Comparison of ENCODE assay signal across 12 cellular contexts in genomic region chr4:15414601-15415091, GRCh38. TPM values are rescaled to one million over a fixed set of nuclear protein-coding genes. Genes with fewer than 3 reads are reported as not detected.
DNase-seq lines count a peak whose midpoint lies in the region; TF ChIP-seq lines count a peak whose summit lies in the region.
"Had no signal": no experiment of that assay in that cellular context is flagged by ENCODE, and none has a peak within 500 bp of the region (broad histone marks: within the 10 kb centered on the region; RNA-seq: fewer than 3 reads in every experiment).

No MANE protein-coding gene starts in this region.

- peak overlapping the region; percentile 31 for H3K27ac ChIP-seq in layer of hippocampus (ENCODE audit: low read depth, low read length)
- peak overlapping the region; percentile 18 for H3K27ac ChIP-seq in suprapubic skin

- peak; percentile 37 for DNase-seq in KBM-7
- DNase-seq in suprapubic skin (ENCODE audit: low spot score in 2 of 2): no peak
- no peak for DNase-seq in activated CD8-positive, alpha-beta memory T cell treated with anti-CD3 and anti-CD28 coated beads, Interleukin-2, amount 50 U/mL, for 48 hours
- no peak for DNase-seq in DMS153 (lab: John Stamatoyannopoulos, UW)
- DNase-seq in A172 (ENCODE audit: low spot score): no peak
- no peak for DNase-seq in NCI-H2171 treated with DMSO at 0.1 percent for 48 hours (lab: John Stamatoyannopoulos, UW)
- DNase-seq: GF-D8; NCI-H226; stimulated activated naive CD4-positive, alpha-beta T cell had no signal

- in situ Hi-C loops in KBM-7 (cut with MboI; ENCODE audit: low pct_unique_long_range_greater_than_20kb, low sequenced_read_pairs): no loop called here

- H3K4me3 Mint-ChIP-seq in brain: peak overlapping the region in 2 of 5 experiments; percentile 2

- H3K9me3 ChIP-seq in suprapubic skin: no peaks in the 10 kb centered on the region

- no peaks in the 10 kb centered on the region for H3K27me3 Mint-ChIP-seq in brain

- H3K4me1 Mint-ChIP-seq in brain: peaks cover 35% of the 10 kb centered on the region

- H3K36me3 Mint-ChIP-seq in brain: no peaks in the 10 kb centered on the region

- H3K27me3 ChIP-seq in layer of hippocampus (ENCODE audit: control insufficient read depth, insufficient read depth, low read length) (no peaks in the 10 kb centered on the region), suprapubic skin (no peaks in the 10 kb centered on the region)

- no peaks in the 10 kb centered on the region for H3K36me3 ChIP-seq in suprapubic skin

- H3K4me1 ChIP-seq in suprapubic skin: peaks cover 8% of the 10 kb centered on the region

- TF ChIP-seq POLR2A in suprapubic skin (IDR thresholded peaks at IDR 0.05): no peak

- no peak for TF ChIP-seq EP300 in suprapubic skin (IDR thresholded peaks at IDR 0.05)

- no peaks in the 10 kb centered on the region for H3K9me3 Mint-ChIP-seq in brain

- H3K27ac Mint-ChIP-seq in brain: peak overlapping the region in 4 of 5 experiments; percentile 2 to 54 (median 38)

- TF ChIP-seq CTCF in brain (conservative IDR thresholded peaks at IDR 0.05) (no peak), suprapubic skin (IDR thresholded peaks at IDR 0.05) (no peak)

- no peak overlapping the region for H3K4me3 ChIP-seq in suprapubic skin

- 45% methylated on average over 3 of the region's 3 CpGs for WGBS in suprapubic skin

RNA-seq across cellular contexts. Expression of gene C1QTNF7, which starts 13.2 kb away (rescaled TPM):
- 0.22 TPM for polyA plus RNA-seq in brain (ENCODE audit: insufficient read depth, low read depth, low replicate concordance)
- total RNA-seq in suprapubic skin: 1 to 10 TPM in 2 of 4 donors, under 1 TPM in 2; 0.80 to 6.5 (median 3.3) TPM
- total RNA-seq in A172 (2014; rRNA removed; shearing (Covaris generic)): not detected in 2 replicates
- total RNA-seq: T-helper 2 cell treated with Interferon-gamma antibody and Interleukin-4, amounts not matched to agents 100 ng/mL and 5 ng/mL, for 36 hours had no signal

RNA-seq across cellular contexts. Expression of gene CC2D2A, which starts 55.0 kb away (rescaled TPM):
- polyA plus RNA-seq in brain (ENCODE audit: insufficient read depth, low read depth, low replicate concordance): 11.2 TPM
- total RNA-seq in suprapubic skin: 10 to 100 TPM in 1 of 4 donors, 1 to 10 TPM in 3; 2.8 to 12.5 (median 7.9) TPM
- total RNA-seq in A172 (2014; rRNA removed; shearing (Covaris generic)): 6.4 and 16.1 TPM in 2 replicates
- total RNA-seq: T-helper 2 cell treated with Interferon-gamma antibody and Interleukin-4, amounts not matched to agents 100 ng/mL and 5 ng/mL, for 36 hours had no signal
